Comparison of ENCODE assay signal across 2 cellular contexts in genomic region chr17:45309400-45309799, GRCh38.
TF ChIP-seq lines count a peak whose summit lies in the region.

No MANE protein-coding gene starts in this region.

TF ChIP-seq in HEK293, 187 proteins besides CTCF, POLR2A, EP300 and RAD21:
- TF ChIP-seq REST (tag by site-specific recombination; IDR thresholded peaks at IDR 0.05) (0 out of 2 replicates have a peak, but pooled peaks have one; percentile 13), ZNF830 (tag by site-specific recombination; IDR thresholded peaks at IDR 0.05; ENCODE audit: low read depth) (no peak)
TF ChIP-seq in HEK293: peak in this region for 1.

TF ChIP-seq in K562, 482 proteins besides CTCF, POLR2A, EP300 and RAD21:
- TF ChIP-seq E4F1 (CRISPR knock-in tag; IDR thresholded peaks at IDR 0.05; ENCODE audit: borderline replicate concordance), result no peak
- peak; percentile 92 for TF ChIP-seq USF1 (CRISPR knock-in tag; IDR thresholded peaks at IDR 0.05)
- TF ChIP-seq TAF7 (tag; IDR thresholded peaks at IDR 0.05), result no peak
- TF ChIP-seq POU5F1 (IDR thresholded peaks at IDR 0.05; ENCODE audit: borderline replicate concordance, low read depth, low read length, partially characterized antibody), result no peak
- no peak for TF ChIP-seq ZNF184 (CRISPR knock-in tag; IDR thresholded peaks at IDR 0.05)
- peak; percentile 17; the same call in 1 of the 2 replicates for TF ChIP-seq RAD51 (IDR thresholded peaks at IDR 0.05; ENCODE audit: borderline replicate concordance, low read depth)
- TF ChIP-seq NFYB (IDR thresholded peaks at IDR 0.05; ENCODE audit: extremely low read depth, insufficient read length), result peak; percentile 31
- peak; percentile 79 for TF ChIP-seq USF2 (CRISPR knock-in tag; IDR thresholded peaks at IDR 0.05)
- TF ChIP-seq, protein P1, sequence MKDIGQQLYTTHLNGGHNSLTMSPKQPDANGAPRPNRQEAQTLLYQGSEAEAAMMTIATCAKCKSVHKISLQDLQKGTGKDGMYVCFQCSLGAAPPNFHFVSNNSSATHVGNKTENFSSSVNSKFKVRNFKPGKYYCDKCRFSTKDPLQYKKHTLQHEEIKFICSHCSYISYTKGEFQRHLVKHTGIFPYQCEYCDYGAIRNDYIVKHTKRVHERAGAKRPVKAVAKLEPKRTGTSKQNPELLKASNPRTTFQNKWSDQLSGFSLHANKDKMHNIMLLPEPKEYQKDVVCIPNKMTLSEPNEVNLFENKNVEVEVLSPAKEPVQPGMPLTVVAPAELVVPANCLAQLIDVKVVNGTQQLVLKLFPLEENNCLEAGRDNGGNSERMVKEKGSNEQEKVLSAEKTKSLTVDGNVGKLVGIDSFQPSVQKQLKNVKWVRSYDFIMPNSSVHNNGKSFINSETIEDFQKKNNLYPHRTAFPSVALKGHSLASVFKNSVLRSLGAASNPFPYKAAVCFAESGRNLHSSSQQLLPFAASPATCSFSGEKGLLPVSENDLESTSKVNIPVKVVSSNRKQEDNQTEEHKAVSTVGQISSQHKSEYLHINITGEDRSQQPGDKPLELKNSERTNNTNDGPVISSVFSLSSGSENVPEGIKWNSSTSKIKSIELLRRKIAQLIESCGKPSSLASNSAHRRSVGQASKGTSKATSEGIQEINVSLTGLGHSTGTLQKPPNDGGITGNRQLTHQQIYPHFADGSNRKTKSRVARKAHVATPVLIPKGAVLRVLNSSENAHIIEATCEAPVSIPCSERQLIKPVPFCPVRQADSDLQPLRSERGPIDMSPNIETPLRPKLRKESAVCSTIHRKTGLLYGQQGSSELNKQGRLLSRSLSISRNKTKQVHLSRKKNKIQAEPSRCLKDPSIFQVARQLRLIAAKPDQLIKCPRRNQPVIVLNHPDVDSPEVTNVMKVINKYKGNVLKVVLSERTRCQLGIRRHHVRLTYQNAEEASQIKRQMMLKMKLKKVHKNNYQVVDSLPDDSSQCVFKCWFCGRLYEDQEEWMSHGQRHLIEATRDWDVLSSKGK (CRISPR knock-in tag; IDR thresholded peaks at IDR 0.05), result no peak
